ENCODE assay signal across 9 cellular contexts in the genomic region with DNA sequence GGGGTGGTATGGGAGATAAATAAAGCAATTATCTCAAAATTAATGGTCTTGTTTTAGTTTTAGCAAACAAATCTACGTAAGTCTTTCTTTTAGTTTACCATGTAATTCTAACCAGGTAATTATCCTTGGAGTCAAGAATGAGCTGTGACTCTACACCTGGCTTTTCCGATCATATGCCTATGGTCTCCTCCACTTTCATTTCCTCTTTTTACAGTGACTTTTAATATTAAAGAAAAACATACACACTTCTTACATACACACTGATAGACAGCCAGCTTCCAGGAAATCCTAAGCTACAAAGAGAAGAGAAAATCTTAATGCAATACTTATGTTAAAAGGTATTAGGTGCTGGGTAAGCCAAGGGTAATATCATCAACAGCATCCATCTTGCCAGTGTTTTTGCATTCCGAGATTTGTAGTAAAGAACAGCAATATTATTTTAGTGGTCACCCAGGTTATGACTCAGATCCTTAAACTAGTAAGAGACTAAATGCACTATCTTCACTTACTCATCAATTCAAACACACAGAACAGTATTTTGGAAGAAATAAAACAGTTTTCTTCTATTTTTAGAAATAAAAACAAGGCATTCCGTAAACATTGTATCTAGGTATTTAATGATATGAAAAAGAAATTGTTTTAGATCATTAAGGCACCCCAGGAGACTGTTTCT. TPM values are rescaled to one million over a fixed set of nuclear protein-coding genes. Genes with fewer than 3 reads are reported as not detected.
DNase-seq lines count a peak whose midpoint lies in the region; ATAC-seq and TF ChIP-seq lines count a peak whose summit lies in the region.
"Had no signal": no experiment of that assay in that cellular context is flagged by ENCODE, and none has a peak within 500 bp of the region (broad histone marks: within the 10 kb centered on the region; RNA-seq: fewer than 3 reads in every experiment).

No MANE protein-coding gene starts in this region.

- H2AFZ ChIP-seq in MM.1S (ENCODE audit: low read length) (no peak overlapping the region), neural progenitor cell (replicated peaks) (no peak overlapping the region)

- peaks cover 30% of the 10 kb centered on the region for H3K4me1 Mint-ChIP-seq in neural progenitor cell
- H3K4me1 Mint-ChIP-seq in WTC11, result peaks cover 17% of the 10 kb centered on the region
- H3K4me1 Mint-ChIP-seq in natural killer cell, result peaks cover 23 to 30% of the 10 kb centered on the region in 2 donors

- ATAC-seq in WTC11, result no peak
- ATAC-seq in natural killer cell, result no peak
- no peak for ATAC-seq in GM21529 (IDR thresholded peaks at IDR 0.05; ENCODE audit: unreplicated experiment)
- no peak for ATAC-seq in GM21528 (IDR thresholded peaks at IDR 0.05; ENCODE audit: low FRiP score, unreplicated experiment)

- H3K4me3 Mint-ChIP-seq in neural progenitor cell (peak overlapping the region; percentile 92), WTC11 (no peak overlapping the region), natural killer cell (no peak overlapping the region)
- H3K4me3 Mint-ChIP-seq: activated CD4-positive, alpha-beta T cell treated with anti-CD3 and anti-CD28 coated beads, Interleukin-2, amount 10 ng/mL, durations not matched to agents 24 days and 14 days had no signal

- H3K27me3 ChIP-seq in MM.1S (replicated peaks; ENCODE audit: insufficient read depth, low read length) (no peaks in the 10 kb centered on the region), neural progenitor cell (peaks cover 26% of the 10 kb centered on the region)

- H3K9ac ChIP-seq in MM.1S (ENCODE audit: low read length) (peak overlapping the region; percentile 91; the same call in 1 of the 2 replicates), neural progenitor cell (no peak overlapping the region)

- H3K9me3 ChIP-seq in MM.1S (replicated peaks; ENCODE audit: insufficient read depth, low read length) (no peaks in the 10 kb centered on the region), neural progenitor cell (ENCODE audit: low read depth) (no peaks in the 10 kb centered on the region)

- H3K27ac Mint-ChIP-seq in neural progenitor cell (no peak overlapping the region), WTC11 (no peak overlapping the region), natural killer cell (no peak overlapping the region)
- H3K27ac Mint-ChIP-seq: activated CD4-positive, alpha-beta T cell treated with anti-CD3 and anti-CD28 coated beads, Interleukin-2, amount 10 ng/mL, durations not matched to agents 24 days and 14 days had no signal

- CTCF ChIA-PET in WTC11 (lab: Charles Lee), result no interaction called here

- H3K4me3 ChIP-seq in MM.1S (ENCODE audit: low read length) (peak overlapping the region; percentile 90), neural progenitor cell (no peak overlapping the region)

- TF ChIP-seq CTCF in MM.1S (IDR thresholded peaks at IDR 0.05; ENCODE audit: low read length), result no peak
- TF ChIP-seq CTCF in VCaP (conservative IDR thresholded peaks at IDR 0.05), result no peak
- no peak for TF ChIP-seq CTCF in neural progenitor cell (IDR thresholded peaks at IDR 0.05)
- TF ChIP-seq CTCF in WTC11 (IDR thresholded peaks at IDR 0.05), result no peak
- TF ChIP-seq CTCF in natural killer cell (IDR thresholded peaks at IDR 0.05), result no peak

- H3K36me3 ChIP-seq in MM.1S (replicated peaks; ENCODE audit: insufficient read depth, low read length) (peaks cover 4% of the 10 kb centered on the region; the same call in 1 of the 2 replicates), neural progenitor cell (no peaks in the 10 kb centered on the region)

- peaks cover 34% of the 10 kb centered on the region for H3F3A ChIP-seq in MM.1S (ENCODE audit: insufficient read depth, low read length)
- peaks cover 24% of the 10 kb centered on the region for H3F3A ChIP-seq in neural progenitor cell (ENCODE audit: low read depth)

- H3K27ac ChIP-seq in MM.1S (ENCODE audit: low read length) (peak overlapping the region; percentile 92; the same call in 1 of the 2 replicates), VCaP (peak overlapping the region; percentile 86), neural progenitor cell (no peak overlapping the region)

- H3K9me2 ChIP-seq in MM.1S (replicated peaks; ENCODE audit: insufficient read depth, low read length), result no peaks in the 10 kb centered on the region

- intact Hi-C loops in natural killer cell (cut with micrococcal nuclease), result no loop called here

- H3K27me3 Mint-ChIP-seq in neural progenitor cell (ENCODE audit: insufficient read depth, low read depth) (peaks cover 7% of the 10 kb centered on the region), WTC11 (ENCODE audit: low read depth) (peaks cover 56% of the 10 kb centered on the region), natural killer cell (ENCODE audit: low read depth in 2 of 2) (peaks cover 37 to 62% of the 10 kb centered on the region in 2 donors)

- POLR2A ChIA-PET in WTC11 (lab: Charles Lee), result no interaction called here

- peaks cover 12% of the 10 kb centered on the region for H3K4me1 ChIP-seq in MM.1S (ENCODE audit: low read length)
- H3K4me1 ChIP-seq in neural progenitor cell, result peaks cover 20% of the 10 kb centered on the region

- H4K20me1 ChIP-seq in MM.1S (ENCODE audit: insufficient read depth, low read length) (0 out of 2 replicates have a peak, but pooled peaks cover 4% of the 10 kb centered on the region), neural progenitor cell (ENCODE audit: low read depth) (peaks cover 29% of the 10 kb centered on the region)

- H3K79me2 ChIP-seq in MM.1S (ENCODE audit: low read length) (peaks cover 62% of the 10 kb centered on the region), neural progenitor cell (ENCODE audit: low read depth) (peaks cover 36% of the 10 kb centered on the region)

- peak; percentile 78 for DNase-seq in EH (ENCODE audit: low read depth)
- peak; percentile 18 for DNase-seq in MM.1S
- DNase-seq in neural progenitor cell (ENCODE audit: low spot score), result no peak
- no peak for DNase-seq in WTC11 (ENCODE audit: low spot score)
- no peak for DNase-seq in natural killer cell
- DNase-seq: activated CD4-positive, alpha-beta T cell treated with anti-CD3 and anti-CD28 coated beads, Interleukin-2, amount 10 ng/mL, durations not matched to agents 24 days and 14 days had no signal

- H3K4me2 ChIP-seq in MM.1S (ENCODE audit: low read depth, low read length), result peak overlapping the region; percentile 80
- H3K4me2 ChIP-seq in neural progenitor cell, result peak overlapping the region; percentile 71

- H3K9me3 Mint-ChIP-seq in neural progenitor cell (no peaks in the 10 kb centered on the region), WTC11 (no peaks in the 10 kb centered on the region), natural killer cell (no peaks in the 10 kb centered on the region)

- H3K36me3 Mint-ChIP-seq in neural progenitor cell, result no peaks in the 10 kb centered on the region
- no peaks in the 10 kb centered on the region for H3K36me3 Mint-ChIP-seq in WTC11
- H3K36me3 Mint-ChIP-seq in natural killer cell, result peaks cover 14% of the 10 kb centered on the region

TF ChIP-seq in WTC11, 78 proteins besides CTCF, POLR2A, EP300 and RAD21:
- TF ChIP-seq, protein P1, sequence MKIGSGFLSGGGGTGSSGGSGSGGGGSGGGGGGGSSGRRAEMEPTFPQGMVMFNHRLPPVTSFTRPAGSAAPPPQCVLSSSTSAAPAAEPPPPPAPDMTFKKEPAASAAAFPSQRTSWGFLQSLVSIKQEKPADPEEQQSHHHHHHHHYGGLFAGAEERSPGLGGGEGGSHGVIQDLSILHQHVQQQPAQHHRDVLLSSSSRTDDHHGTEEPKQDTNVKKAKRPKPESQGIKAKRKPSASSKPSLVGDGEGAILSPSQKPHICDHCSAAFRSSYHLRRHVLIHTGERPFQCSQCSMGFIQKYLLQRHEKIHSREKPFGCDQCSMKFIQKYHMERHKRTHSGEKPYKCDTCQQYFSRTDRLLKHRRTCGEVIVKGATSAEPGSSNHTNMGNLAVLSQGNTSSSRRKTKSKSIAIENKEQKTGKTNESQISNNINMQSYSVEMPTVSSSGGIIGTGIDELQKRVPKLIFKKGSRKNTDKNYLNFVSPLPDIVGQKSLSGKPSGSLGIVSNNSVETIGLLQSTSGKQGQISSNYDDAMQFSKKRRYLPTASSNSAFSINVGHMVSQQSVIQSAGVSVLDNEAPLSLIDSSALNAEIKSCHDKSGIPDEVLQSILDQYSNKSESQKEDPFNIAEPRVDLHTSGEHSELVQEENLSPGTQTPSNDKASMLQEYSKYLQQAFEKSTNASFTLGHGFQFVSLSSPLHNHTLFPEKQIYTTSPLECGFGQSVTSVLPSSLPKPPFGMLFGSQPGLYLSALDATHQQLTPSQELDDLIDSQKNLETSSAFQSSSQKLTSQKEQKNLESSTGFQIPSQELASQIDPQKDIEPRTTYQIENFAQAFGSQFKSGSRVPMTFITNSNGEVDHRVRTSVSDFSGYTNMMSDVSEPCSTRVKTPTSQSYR (CRISPR knock-in tag; IDR thresholded peaks at IDR 0.05), result no peak

RNA-seq across cellular contexts. Expression of gene IRX5, which starts 4.4 kb away (rescaled TPM):
- total RNA-seq in neural progenitor cell (ENCODE audit: low replicate concordance), result 1.0 and 1.6 TPM in 2 replicates
- 0.35 to 0.48 TPM (median 0.44 TPM) in 3 replicates for total RNA-seq in WTC11 (2021)
- total RNA-seq in natural killer cell, result not detected

Comparison
In these comparisons a context has a peak if more than half of its experiments do, and no peak if none do; other contexts are left out.
1. DNase-seq: peak in EH (single experiment) and MM.1S (single experiment); none in neural progenitor cell (single experiment), WTC11 (single experiment) and natural killer cell (single experiment).